37 cellular contexts compared by ENCODE assay signal in genomic region chr10:126357169-126357568, GRCh38. TPM values are rescaled to one million over a fixed set of nuclear protein-coding genes. Genes with fewer than 3 reads are reported as not detected.
"Had no signal": no experiment of that assay in that cellular context is flagged by ENCODE, and none has a peak within 500 bp of the region (broad histone marks: within the 10 kb centered on the region; RNA-seq: fewer than 3 reads in every experiment).

No MANE protein-coding gene starts in this region.

- H3K27ac ChIP-seq: adrenal gland, ascending aorta, body of pancreas, brain microvascular endothelial cell, breast epithelium, cardiac muscle cell had no signal

- H3K4me3 Mint-ChIP-seq: activated naive CD4-positive, alpha-beta T cell treated with anti-CD3 and anti-CD28 coated beads for 36 hours; activated naive CD4-positive, alpha-beta T cell treated with anti-CD3 and anti-CD28 coated beads, Interleukin-2, amount 10 ng/mL, durations not matched to agents 7 days and 5 days; activated naive CD4-positive, alpha-beta T cell treated with anti-CD3 and anti-CD28 coated beads, Interleukin-2, amount 50 U/mL, for 24 hours; activated naive CD8-positive, alpha-beta T cell; activated naive CD8-positive, alpha-beta T cell treated with anti-CD3 and anti-CD28 coated beads for 36 hours; activated naive CD8-positive, alpha-beta T cell treated with anti-CD3 and anti-CD28 coated beads, Interleukin-2, amount 10 ng/mL, durations not matched to agents 7 days and 5 days; activated naive CD8-positive, alpha-beta T cell treated with anti-CD3 and anti-CD28 coated beads, Interleukin-2, amount 50 U/mL, for 24 hours; activated T-cell treated with anti-CD3 and anti-CD28 coated beads, Interleukin-2, amount 50 U/mL, for 24 hours; activated T-cell treated with anti-CD3 and anti-CD28 coated beads, Interleukin-2, amount 50 U/mL, for 4 hours; activated T-cell treated with anti-CD3 and anti-CD28 coated beads, Interleukin-2, amount 50 U/mL, for 72 hours; activated T-helper 1 cell treated with anti-CD3 and anti-CD28 coated beads, Interleukin-12 subunit alpha, Interleukin-12 subunit beta, Interleukin-2, Interleukin-4 antibody, amounts not matched to agents 30 ng/mL and 10 ng/mL and 1 ng/mL, durations not matched to agents 14 hours and 24 hours and 36 hours; activated T-helper 17 cell treated with anti-CD3 and anti-CD28 coated beads, Interleukin-2, amount 50 U/mL, for 72 hours; brain; central memory CD8-positive, alpha-beta T cell had no signal

- H3K27me3 Mint-ChIP-seq: activated naive CD4-positive, alpha-beta T cell treated with anti-CD3 and anti-CD28 coated beads, Interleukin-2, amount 10 ng/mL, durations not matched to agents 7 days and 5 days; activated naive CD4-positive, alpha-beta T cell treated with anti-CD3 and anti-CD28 coated beads, Interleukin-2, amount 50 U/mL, for 24 hours; activated naive CD8-positive, alpha-beta T cell; activated naive CD8-positive, alpha-beta T cell treated with anti-CD3 and anti-CD28 coated beads, Interleukin-2, amount 10 ng/mL, durations not matched to agents 7 days and 5 days; activated T-cell treated with anti-CD3 and anti-CD28 coated beads, Interleukin-2, amount 50 U/mL, for 24 hours; activated T-helper 17 cell treated with anti-CD3 and anti-CD28 coated beads, Interleukin-2, amount 50 U/mL, for 72 hours; central memory CD8-positive, alpha-beta T cell had no signal

- ATAC-seq: activated naive CD4-positive, alpha-beta T cell treated with anti-CD3 and anti-CD28 coated beads, Interleukin-2, amount 50 U/mL, for 72 hours; activated naive CD8-positive, alpha-beta T cell treated with anti-CD3 and anti-CD28 coated beads, Interleukin-2, amount 50 U/mL, for 24 hours; activated T-cell treated with anti-CD3 and anti-CD28 coated beads, Interleukin-2, amount 50 U/mL, for 4 hours; activated T-cell treated with anti-CD3 and anti-CD28 coated beads, Interleukin-2, amount 50 U/mL, for 72 hours; activated T-helper 17 cell treated with anti-CD3 and anti-CD28 coated beads, Interleukin-2, amount 50 U/mL, for 72 hours; body of pancreas had no signal

- DNase-seq: activated effector memory CD4-positive, alpha-beta T cell treated with anti-CD3 and anti-CD28 coated beads, Interleukin-2, amount 50 U/mL, for 16 hours; activated effector memory CD4-positive, alpha-beta T cell treated with Interleukin-2 at 50 U/mL for 16 hours; activated gamma-delta T cell; activated gamma-delta T cell treated with Interleukin-2 at 50 U/mL for 16 hours; activated naive CD4-positive, alpha-beta T cell; activated naive CD4-positive, alpha-beta T cell treated with anti-CD3 and anti-CD28 coated beads for 36 hours; activated naive CD4-positive, alpha-beta T cell treated with anti-CD3 and anti-CD28 coated beads, Interleukin-2, amount 10 ng/mL, durations not matched to agents 7 days and 5 days; activated naive CD4-positive, alpha-beta T cell treated with anti-CD3 and anti-CD28 coated beads, Interleukin-2, amount 50 U/mL, for 16 hours; activated naive CD4-positive, alpha-beta T cell treated with Interleukin-2 at 50 U/mL for 16 hours; activated naive CD8-positive, alpha-beta T cell treated with anti-CD3 and anti-CD28 coated beads for 36 hours; activated naive CD8-positive, alpha-beta T cell treated with anti-CD3 and anti-CD28 coated beads, Interleukin-2, amount 10 ng/mL, durations not matched to agents 7 days and 5 days; activated naive CD8-positive, alpha-beta T cell treated with anti-CD3 and anti-CD28 coated beads, Interleukin-2, amount 50 U/mL, for 24 hours; activated T-cell treated with anti-CD3 and anti-CD28 coated beads, Interleukin-2, amount 50 U/mL, for 24 hours; activated T-cell treated with anti-CD3 and anti-CD28 coated beads, Interleukin-2, amount 50 U/mL, for 4 hours; activated T-cell treated with anti-CD3 and anti-CD28 coated beads, Interleukin-2, amount 50 U/mL, for 48 hours; activated T-cell treated with anti-CD3 and anti-CD28 coated beads, Interleukin-2, amount 50 U/mL, for 72 hours; adrenal gland; amniotic stem cell; amygdala; anterior cingulate cortex; aorta; body of pancreas; brain microvascular endothelial cell; caudate nucleus; central memory CD4-positive, alpha-beta T cell; cerebellar nuclear complex had no signal

- H3K4me3 ChIP-seq: adrenal gland, ascending aorta, body of pancreas, breast epithelium, cardiac muscle cell had no signal

- H3K36me3 ChIP-seq: adrenal gland, ascending aorta, brain microvascular endothelial cell, breast epithelium, cardiac muscle cell had no signal

- H3K4me1 Mint-ChIP-seq: activated naive CD4-positive, alpha-beta T cell treated with anti-CD3 and anti-CD28 coated beads, Interleukin-2, amount 10 ng/mL, durations not matched to agents 7 days and 5 days; activated naive CD4-positive, alpha-beta T cell treated with anti-CD3 and anti-CD28 coated beads, Interleukin-2, amount 50 U/mL, for 24 hours; activated naive CD8-positive, alpha-beta T cell treated with anti-CD3 and anti-CD28 coated beads for 36 hours; activated naive CD8-positive, alpha-beta T cell treated with anti-CD3 and anti-CD28 coated beads, Interleukin-2, amount 10 ng/mL, durations not matched to agents 7 days and 5 days; activated naive CD8-positive, alpha-beta T cell treated with anti-CD3 and anti-CD28 coated beads, Interleukin-2, amount 50 U/mL, for 24 hours; activated T-helper 17 cell treated with anti-CD3 and anti-CD28 coated beads, Interleukin-2, amount 50 U/mL, for 72 hours; central memory CD8-positive, alpha-beta T cell had no signal

- H3K27ac Mint-ChIP-seq: activated naive CD4-positive, alpha-beta T cell treated with anti-CD3 and anti-CD28 coated beads for 36 hours; activated naive CD4-positive, alpha-beta T cell treated with anti-CD3 and anti-CD28 coated beads, Interleukin-2, amount 10 ng/mL, durations not matched to agents 7 days and 5 days; activated naive CD4-positive, alpha-beta T cell treated with anti-CD3 and anti-CD28 coated beads, Interleukin-2, amount 50 U/mL, for 24 hours; activated naive CD4-positive, alpha-beta T cell treated with anti-CD3 and anti-CD28 coated beads, Interleukin-2, amount 50 U/mL, for 72 hours; activated naive CD8-positive, alpha-beta T cell; activated naive CD8-positive, alpha-beta T cell treated with anti-CD3 and anti-CD28 coated beads for 36 hours; activated naive CD8-positive, alpha-beta T cell treated with anti-CD3 and anti-CD28 coated beads, Interleukin-2, amount 10 ng/mL, durations not matched to agents 7 days and 5 days; activated naive CD8-positive, alpha-beta T cell treated with anti-CD3 and anti-CD28 coated beads, Interleukin-2, amount 50 U/mL, for 24 hours; activated T-cell treated with anti-CD3 and anti-CD28 coated beads, Interleukin-2, amount 50 U/mL, for 24 hours; activated T-cell treated with anti-CD3 and anti-CD28 coated beads, Interleukin-2, amount 50 U/mL, for 72 hours; activated T-helper 1 cell treated with anti-CD3 and anti-CD28 coated beads, Interleukin-12 subunit alpha, Interleukin-12 subunit beta, Interleukin-2, Interleukin-4 antibody, amounts not matched to agents 30 ng/mL and 10 ng/mL and 1 ng/mL, durations not matched to agents 14 hours and 24 hours and 36 hours; activated T-helper 17 cell treated with anti-CD3 and anti-CD28 coated beads, Interleukin-2, amount 50 U/mL, for 72 hours; activated T-helper 2 cell treated with anti-CD3 and anti-CD28 coated beads, Interferon-gamma antibody, Interleukin-2, Interleukin-4, amounts not matched to agents 10 μg/mL and 5 μg/mL and 100 μg/mL, durations not matched to agents 14 hours and 24 hours and 36 hours; brain had no signal

- H3K36me3 Mint-ChIP-seq: activated naive CD4-positive, alpha-beta T cell treated with anti-CD3 and anti-CD28 coated beads, Interleukin-2, amount 10 ng/mL, durations not matched to agents 7 days and 5 days; activated naive CD4-positive, alpha-beta T cell treated with anti-CD3 and anti-CD28 coated beads, Interleukin-2, amount 50 U/mL, for 24 hours; activated naive CD8-positive, alpha-beta T cell; activated naive CD8-positive, alpha-beta T cell treated with anti-CD3 and anti-CD28 coated beads, Interleukin-2, amount 10 ng/mL, durations not matched to agents 7 days and 5 days had no signal

- H3K4me1 ChIP-seq: adrenal gland, ascending aorta, body of pancreas, breast epithelium had no signal

RNA-seq across cellular contexts. Expression of gene ADAM12, which starts 31.1 kb away (rescaled TPM):
- total RNA-seq: activated naive CD4-positive, alpha-beta T cell treated with anti-CD3 and anti-CD28 coated beads for 36 hours; activated T-helper 1 cell treated with anti-CD3 and anti-CD28 coated beads, Interleukin-12 subunit alpha, Interleukin-12 subunit beta, Interleukin-2, Interleukin-4 antibody, amounts not matched to agents 30 ng/mL and 10 ng/mL and 1 ng/mL, durations not matched to agents 14 hours and 24 hours and 36 hours; ascending aorta had no signal
